ENCODE assay signal across 1 cellular context in genomic region chr2:236576978-236577377, GRCh38.
TF ChIP-seq lines count a peak whose summit lies in the region.

No MANE protein-coding gene starts in this region.

TF ChIP-seq in SK-N-SH, 30 proteins besides CTCF, POLR2A, EP300 and RAD21 (continued from another document):
- TF ChIP-seq SIN3A (IDR thresholded peaks at IDR 0.05; ENCODE audit: borderline replicate concordance, low read depth, low read length) (no peak), EZH2phosphoT487 (IDR thresholded peaks at IDR 0.05; ENCODE audit: borderline replicate concordance, low read depth) (no peak), FOSL2 (IDR thresholded peaks at IDR 0.05; ENCODE audit: borderline replicate concordance, low read depth) (no peak), TEAD4 (IDR thresholded peaks at IDR 0.05; ENCODE audit: borderline replicate concordance, insufficient read depth) (no peak), JUND (IDR thresholded peaks at IDR 0.05) (no peak), USF1 (IDR thresholded peaks at IDR 0.05; ENCODE audit: borderline replicate concordance, low read depth) (no peak)
- TF ChIP-seq, protein P1, sequence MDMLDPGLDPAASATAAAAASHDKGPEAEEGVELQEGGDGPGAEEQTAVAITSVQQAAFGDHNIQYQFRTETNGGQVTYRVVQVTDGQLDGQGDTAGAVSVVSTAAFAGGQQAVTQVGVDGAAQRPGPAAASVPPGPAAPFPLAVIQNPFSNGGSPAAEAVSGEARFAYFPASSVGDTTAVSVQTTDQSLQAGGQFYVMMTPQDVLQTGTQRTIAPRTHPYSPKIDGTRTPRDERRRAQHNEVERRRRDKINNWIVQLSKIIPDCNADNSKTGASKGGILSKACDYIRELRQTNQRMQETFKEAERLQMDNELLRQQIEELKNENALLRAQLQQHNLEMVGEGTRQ (IDR thresholded peaks at IDR 0.05; ENCODE audit: borderline replicate concordance, low read depth, low read length), result no peak
